9 cellular contexts compared by ENCODE assay signal in the genomic region with DNA sequence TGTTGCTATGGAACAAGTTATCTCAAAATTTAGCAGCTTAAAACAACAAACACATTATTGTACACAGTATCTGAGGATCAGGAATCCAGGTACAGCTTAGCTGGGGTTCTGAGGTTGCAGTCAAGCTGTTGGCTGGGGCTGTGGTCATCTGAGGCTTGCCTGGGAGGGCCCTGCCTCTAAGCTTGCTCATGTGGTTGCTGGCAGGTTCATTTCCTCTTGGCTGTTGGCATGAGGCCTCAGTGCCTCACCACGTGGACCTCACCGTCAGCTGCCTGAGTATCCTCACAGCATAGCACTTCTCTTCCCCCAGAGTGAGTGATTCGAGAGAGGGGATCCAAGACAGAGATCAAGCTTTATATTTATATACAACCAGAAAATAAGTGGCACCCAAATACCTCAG.
A peak's percentile ranks its signal among the peaks of the same experiment; 100 is the strongest.
DNase-seq lines count a peak whose midpoint lies in the region; ATAC-seq and TF ChIP-seq lines count a peak whose summit lies in the region.
"Had no signal": no experiment of that assay in that cellular context is flagged by ENCODE, and none has a peak within 500 bp of the region (broad histone marks: within the 10 kb centered on the region; RNA-seq: fewer than 3 reads in every experiment).

No MANE protein-coding gene starts in this region.

- no peak for TF ChIP-seq CTCF in epithelial cell of esophagus (IDR thresholded peaks at IDR 0.05; ENCODE audit: insufficient read depth, low read depth, low read length, missing control alignments)

- peak; percentile 33 for DNase-seq in NCI-H2029 (lab: John Stamatoyannopoulos, UW)
- peak; percentile 27 for DNase-seq in epithelial cell of esophagus (ENCODE audit: low read depth)
- DNase-seq in pons (ENCODE audit: low spot score), result peak; percentile 70
- DNase-seq in ACHN, result no peak
- DNase-seq in central memory CD4-positive, alpha-beta T cell, result no peak
- DNase-seq: foreskin melanocyte had no signal

- peak; percentile 56 for ATAC-seq in GM21423 (IDR thresholded peaks at IDR 0.05; ENCODE audit: unreplicated experiment)
- no peak for ATAC-seq in HG02938 (IDR thresholded peaks at IDR 0.05; ENCODE audit: unreplicated experiment)
- no peak for ATAC-seq in GM19455 (IDR thresholded peaks at IDR 0.05; ENCODE audit: unreplicated experiment)

- in situ Hi-C loops in ACHN (cut with HindIII; ENCODE audit: low pct_ligation_motif_present, low pct_unique_long_range_greater_than_20kb, low sequenced_read_pairs), result no loop called here

- H3K4me3 ChIP-seq in epithelial cell of esophagus (ENCODE audit: low read length), result no peak overlapping the region

Comparison
In these comparisons a context has a peak if more than half of its experiments do, and no peak if none do; other contexts are left out.
1. DNase-seq: peak in NCI-H2029 (single experiment), epithelial cell of esophagus (single experiment) and pons (single experiment); none in ACHN (single experiment) and central memory CD4-positive, alpha-beta T cell (single experiment).